Comparison of ENCODE assay signal across 9 cellular contexts in genomic region chr10:133258818-133259602, GRCh38. TPM values are rescaled to one million over a fixed set of nuclear protein-coding genes. Genes with fewer than 3 reads are reported as not detected.
DNase-seq lines count a peak whose midpoint lies in the region; ATAC-seq and TF ChIP-seq lines count a peak whose summit lies in the region.
"Had no signal": no experiment of that assay in that cellular context is flagged by ENCODE, and none has a peak within 500 bp of the region (broad histone marks: within the 10 kb centered on the region; RNA-seq: fewer than 3 reads in every experiment).

No MANE protein-coding gene starts in this region.

- H3K27ac Mint-ChIP-seq in activated CD4-positive, alpha-beta T cell treated with anti-CD3 and anti-CD28 coated beads for 36 hours = peak overlapping the region; percentile 86

- intact Hi-C loops in activated CD4-positive, alpha-beta T cell treated with anti-CD3 and anti-CD28 coated beads for 36 hours (cut with DNase I, micrococcal nuclease) = loop anchor here (1.0 to 10.0 kb wide), 5 partner anchors 115 to 1354 kb away; partner anchors contain the start of genes BNIP3 (in 1 of the 2), INPP5A (in 1 of the 2), MTG1 (in 1 of the 2) and PPP2R2D (in 1 of the 2)
- intact Hi-C loops in colonic mucosa (cut with DNase I) = no loop called here

- peaks cover 13% of the 10 kb centered on the region for H3K36me3 Mint-ChIP-seq in activated CD4-positive, alpha-beta T cell treated with anti-CD3 and anti-CD28 coated beads for 36 hours (ENCODE audit: low read depth)

- POLR2A ChIA-PET in AG04449 (lab: Yijun Ruan, JAX) = interaction anchor here (1.6 kb wide), 1 partner anchor 34 kb away, joined by 4 read pairs; no protein-coding TSS in a partner anchor
- POLR2A ChIA-PET in activated CD4-positive, alpha-beta T cell treated with anti-CD3 and anti-CD28 coated beads for 36 hours (lab: Charles Lee) = interaction anchor here (0.6 to 1.5 kb wide), 5 partner anchors 16 to 129 kb away, joined by 3 to 13 read pairs (median 3); no protein-coding TSS in a partner anchor
- POLR2A ChIA-PET in GM10248 (lab: Yijun Ruan, JAX) = no interaction called here

- H3K4me3 ChIP-seq in AG04449 (ENCODE audit: low read depth, low read length) (no peak overlapping the region), colonic mucosa (no peak overlapping the region), mucosa of rectum (ENCODE audit: low read length in 2 of 2) (no peak overlapping the region)

- peak; percentile 68 for ATAC-seq in activated CD4-positive, alpha-beta T cell treated with anti-CD3 and anti-CD28 coated beads for 36 hours
- ATAC-seq in HG03571 (IDR thresholded peaks at IDR 0.05; ENCODE audit: unreplicated experiment) = no peak

- no peaks in the 10 kb centered on the region for H3K9me3 Mint-ChIP-seq in activated CD4-positive, alpha-beta T cell treated with anti-CD3 and anti-CD28 coated beads for 36 hours (ENCODE audit: low read depth)

- DNase-seq in AG04449 (ENCODE audit: low read depth, low spot score) (peak; percentile 93), Kasumi-1 (lab: John Stamatoyannopoulos, UW) (peak; percentile 98 to 99), colonic mucosa (peak; percentile 70), GM10248 (ENCODE audit: extremely low spot score) (no peak)
- peak; percentile 97 for DNase-seq in activated CD4-positive, alpha-beta T cell treated with anti-CD3 and anti-CD28 coated beads for 36 hours
- peak; percentile 68 to 77 for DNase-seq in stimulated activated CD8-positive, alpha-beta memory T cell treated with anti-CD3 and anti-CD28 coated beads, Interleukin-4, amount 100 ng/mL, for 4 hours (ENCODE audit: low read depth in 2 of 2, low spot score in 1 of 2)

- H3K9me3 ChIP-seq in colonic mucosa (no peaks in the 10 kb centered on the region), mucosa of rectum (ENCODE audit: control insufficient read depth in 2 of 2, low read length in 2 of 2) (no peaks in the 10 kb centered on the region)

- H3K4me3 Mint-ChIP-seq in activated CD4-positive, alpha-beta T cell treated with anti-CD3 and anti-CD28 coated beads for 36 hours = peak overlapping the region; percentile 67

- H3K36me3 ChIP-seq in colonic mucosa = no peaks in the 10 kb centered on the region
- no peaks in the 10 kb centered on the region for H3K36me3 ChIP-seq in mucosa of rectum (ENCODE audit: control insufficient read depth in 2 of 2, insufficient read depth in 2 of 2, low read length in 2 of 2)

- no peaks in the 10 kb centered on the region for H3K27me3 Mint-ChIP-seq in activated CD4-positive, alpha-beta T cell treated with anti-CD3 and anti-CD28 coated beads for 36 hours

- H3K4me1 ChIP-seq in colonic mucosa (peaks cover 37% of the 10 kb centered on the region), mucosa of rectum (ENCODE audit: control insufficient read depth in 2 of 2, insufficient read depth in 2 of 2, low read length in 2 of 2) (peaks cover 38 to 45% of the 10 kb centered on the region in 2 donors)
- H3K4me1 ChIP-seq: parathyroid adenoma had no signal

- H3K27me3 ChIP-seq in colonic mucosa (no peaks in the 10 kb centered on the region), mucosa of rectum (ENCODE audit: control insufficient read depth in 2 of 2, insufficient read depth in 2 of 2, low read length in 2 of 2) (no peaks in the 10 kb centered on the region)

- peaks cover 60% of the 10 kb centered on the region for H3K4me1 Mint-ChIP-seq in activated CD4-positive, alpha-beta T cell treated with anti-CD3 and anti-CD28 coated beads for 36 hours

- H3K27ac ChIP-seq in colonic mucosa (peak overlapping the region; percentile 50), mucosa of rectum (ENCODE audit: low read depth in 2 of 2, low read length in 2 of 2) (peak overlapping the region; percentile 56 to 67)
- H3K27ac ChIP-seq: parathyroid adenoma had no signal

- TF ChIP-seq CTCF in AG04449 (IDR thresholded peaks at IDR 0.05; ENCODE audit: insufficient read depth, low read length, missing control alignments) (no peak), colonic mucosa (IDR thresholded peaks at IDR 0.05) (no peak), GM10248 (IDR thresholded peaks at IDR 0.05; ENCODE audit: control extremely low read depth, extremely low read depth, low read depth, missing control alignments) (no peak)

- H3K9ac ChIP-seq in colonic mucosa (ENCODE audit: low read depth in 2 of 2, low read length in 2 of 2) (peak overlapping the region in 1 of 2 donors; percentile 18), mucosa of rectum (ENCODE audit: low read depth in 1 of 2, low read length in 2 of 2) (no peak overlapping the region)
- H3K9ac ChIP-seq: parathyroid adenoma had no signal

- CTCF ChIA-PET in AG04449 (lab: Yijun Ruan, JAX) (interaction anchor here (0.7 to 3.3 kb wide), 3 partner anchors 13 to 71 kb away, joined by 3 to 10 read pairs (median 3); no protein-coding TSS in a partner anchor), GM10248 (lab: Yijun Ruan, JAX) (interaction anchor here (1.3 kb wide), 2 partner anchors 17 to 45 kb away, joined by 3 to 5 read pairs; partner anchors contain the start of gene ADAM8)
- CTCF ChIA-PET in activated CD4-positive, alpha-beta T cell treated with anti-CD3 and anti-CD28 coated beads for 36 hours (lab: Charles Lee) = interaction anchor here (0.9 to 1.5 kb wide), 5 partner anchors 16 to 70 kb away, joined by 3 to 6 read pairs (median 4); no protein-coding TSS in a partner anchor

RNA-seq across cellular contexts. Expression of gene ADAM8, which starts 17.7 kb away (rescaled TPM):
- 100 to 1,000 TPM; 124 to 176 TPM for total RNA-seq in activated CD4-positive, alpha-beta T cell treated with anti-CD3 and anti-CD28 coated beads for 36 hours
- 1 to 10 TPM; 3.7 to 5.7 TPM for total RNA-seq in colonic mucosa

RNA-seq across cellular contexts. Expression of gene VENTX, which starts 21.4 kb away (rescaled TPM):
- not detected for total RNA-seq in activated CD4-positive, alpha-beta T cell treated with anti-CD3 and anti-CD28 coated beads for 36 hours
- total RNA-seq in colonic mucosa = under 1 TPM; 0.15 to 0.24 TPM

RNA-seq across cellular contexts. Expression of gene UTF1, which starts 29.0 kb away (rescaled TPM):
- not detected for total RNA-seq in activated CD4-positive, alpha-beta T cell treated with anti-CD3 and anti-CD28 coated beads for 36 hours
- not detected for total RNA-seq in colonic mucosa

RNA-seq across cellular contexts. Expression of gene TUBGCP2, which starts 49.7 kb away (rescaled TPM):
- total RNA-seq in activated CD4-positive, alpha-beta T cell treated with anti-CD3 and anti-CD28 coated beads for 36 hours = 10 to 100 TPM; 43.3 to 50.2 TPM
- total RNA-seq in colonic mucosa = 10 to 100 TPM; 64.7 to 67.5 TPM

RNA-seq across cellular contexts. Expression of gene ZNF511, which starts 49.7 kb away (rescaled TPM):
- 10 to 100 TPM; 58.1 to 73.2 TPM for total RNA-seq in activated CD4-positive, alpha-beta T cell treated with anti-CD3 and anti-CD28 coated beads for 36 hours
- total RNA-seq in colonic mucosa = 10 to 100 TPM; 53.9 to 78.2 TPM

Comparison
In these comparisons a context has a peak if more than half of its experiments do, and no peak if none do; other contexts are left out.
1. RNA of gene ADAM8, which starts 17.7 kb away (total RNA-seq): 124 to 176 TPM in activated CD4-positive, alpha-beta T cell treated with anti-CD3 and anti-CD28 coated beads for 36 hours; 3.7 to 5.7 TPM in colonic mucosa; every median in the first group is over 10 times any median in the second.